1 cellular context compared by ENCODE assay signal in the genomic region with DNA sequence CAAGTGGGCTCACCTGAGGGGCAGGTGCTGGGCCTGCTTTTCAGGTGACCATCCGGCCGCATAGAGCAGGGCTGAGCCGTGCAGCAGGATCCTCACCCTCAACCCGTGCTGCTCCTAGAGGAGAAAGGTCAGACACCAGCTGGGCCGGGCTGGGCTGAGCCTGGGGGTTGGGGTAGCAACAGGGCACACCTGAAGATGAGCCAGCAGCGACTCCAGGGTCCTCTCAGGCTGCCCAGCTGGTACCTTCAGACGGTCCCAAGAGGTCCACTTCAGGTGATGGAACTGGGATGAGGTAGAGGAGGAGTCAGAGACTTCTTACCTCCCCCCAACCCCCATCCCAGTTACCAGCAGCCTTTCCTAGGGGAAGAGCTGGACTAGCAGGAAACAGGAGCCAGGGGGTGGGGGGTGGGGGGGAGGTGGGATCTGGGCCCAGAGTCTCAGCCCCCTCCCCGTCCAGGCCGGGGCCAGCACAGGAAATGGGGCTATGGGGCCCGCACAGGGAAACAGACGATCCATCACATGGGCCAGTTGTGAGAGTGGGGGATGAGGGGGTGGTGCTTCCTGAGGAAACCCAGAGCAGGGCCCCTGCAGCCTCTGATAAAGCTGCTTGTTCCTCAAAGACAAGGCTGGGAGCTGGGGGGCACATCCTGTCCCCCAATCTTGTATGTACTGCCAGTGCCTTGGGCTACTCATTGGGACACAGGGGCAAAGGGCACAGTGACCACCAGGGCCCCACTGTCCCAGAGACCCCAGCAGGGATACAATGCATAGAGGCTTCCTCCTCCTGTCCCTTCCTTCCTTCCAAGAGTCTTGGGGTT.
TF ChIP-seq lines count a peak whose summit lies in the region.

No MANE protein-coding gene starts in this region.

TF ChIP-seq in K562, 482 proteins besides CTCF, POLR2A, EP300 and RAD21 (continued from another document and continues in another):
- no peak for TF ChIP-seq FOXP1 (CRISPR knock-in tag; IDR thresholded peaks at IDR 0.05)
- TF ChIP-seq, protein P1, sequence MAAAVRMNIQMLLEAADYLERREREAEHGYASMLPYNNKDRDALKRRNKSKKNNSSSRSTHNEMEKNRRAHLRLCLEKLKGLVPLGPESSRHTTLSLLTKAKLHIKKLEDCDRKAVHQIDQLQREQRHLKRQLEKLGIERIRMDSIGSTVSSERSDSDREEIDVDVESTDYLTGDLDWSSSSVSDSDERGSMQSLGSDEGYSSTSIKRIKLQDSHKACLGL (CRISPR knock-in tag; IDR thresholded peaks at IDR 0.05; ENCODE audit: borderline replicate concordance, poor library complexity, severe bottlenecking): no peak
- no peak for TF ChIP-seq ZBTB11 (CRISPR knock-in tag; IDR thresholded peaks at IDR 0.05)
- TF ChIP-seq ETV1 (tag; conservative IDR thresholded peaks at IDR 0.05; ENCODE audit: low read depth): peak; percentile 44
- TF ChIP-seq SMARCA4 (IDR thresholded peaks at IDR 0.05): peak; percentile 75
- no peak for TF ChIP-seq CHD4 (IDR thresholded peaks at IDR 0.05; ENCODE audit: insufficient read depth, insufficient replicate concordance, low read depth, low read length, poor library complexity, severe bottlenecking)
- no peak for TF ChIP-seq PCBP1 (IDR thresholded peaks at IDR 0.05; ENCODE audit: low read depth, low read length, poor library complexity, severe bottlenecking)
- TF ChIP-seq ZNF224 (CRISPR knock-in tag; IDR thresholded peaks at IDR 0.05): no peak
- TF ChIP-seq ARID2 (IDR thresholded peaks at IDR 0.05): no peak
- TF ChIP-seq ZMIZ1 (IDR thresholded peaks at IDR 0.05; ENCODE audit: low read depth in 2 of 2, low read length in 2 of 2): peak in 1 of 2 experiments; percentile 56; a peak in 1 of 4 replicates
- TF ChIP-seq STAT5A (IDR thresholded peaks at IDR 0.05; ENCODE audit: borderline replicate concordance, low read length): no peak
- TF ChIP-seq ZNF253 (CRISPR knock-in tag; conservative IDR thresholded peaks at IDR 0.05): no peak
- TF ChIP-seq GTF2A2 (tag; IDR thresholded peaks at IDR 0.05): no peak
- TF ChIP-seq FOXA1 (IDR thresholded peaks at IDR 0.05; ENCODE audit: borderline replicate concordance): no peak
- no peak for TF ChIP-seq ZNF511 (CRISPR knock-in tag; IDR thresholded peaks at IDR 0.05)
- TF ChIP-seq ELF2 (CRISPR knock-in tag; IDR thresholded peaks at IDR 0.05): no peak
- no peak; the same call in 1 of the 2 replicates for TF ChIP-seq ETV5 (CRISPR knock-in tag; IDR thresholded peaks at IDR 0.05; ENCODE audit: low read depth)
- TF ChIP-seq CLOCK (CRISPR knock-in tag; IDR thresholded peaks at IDR 0.05; ENCODE audit: borderline replicate concordance): no peak
- TF ChIP-seq CCAR2 (IDR thresholded peaks at IDR 0.05; ENCODE audit: low read depth, low read length): no peak
- TF ChIP-seq HNRNPUL1 (IDR thresholded peaks at IDR 0.05; ENCODE audit: low read length): no peak
- no peak for TF ChIP-seq U2AF1 (optimal IDR thresholded peaks at IDR 0.05; ENCODE audit: low read depth, low read length)
- TF ChIP-seq BCOR (IDR thresholded peaks at IDR 0.05): no peak
- no peak for TF ChIP-seq TSC22D4 (tag; IDR thresholded peaks at IDR 0.05)
- no peak for TF ChIP-seq KAT2B (IDR thresholded peaks at IDR 0.05; ENCODE audit: low read depth, low read length)
- no peak for TF ChIP-seq ZNF384 (IDR thresholded peaks at IDR 0.05; ENCODE audit: low read depth, low read length)
- no peak for TF ChIP-seq ZNF146 (CRISPR knock-in tag; IDR thresholded peaks at IDR 0.05; ENCODE audit: unreplicated experiment)
- TF ChIP-seq ZNF133 (CRISPR knock-in tag; IDR thresholded peaks at IDR 0.05): no peak
- no peak for TF ChIP-seq PURB (CRISPR knock-in tag; IDR thresholded peaks at IDR 0.05; ENCODE audit: low read depth)
- no peak for TF ChIP-seq TFAM (CRISPR knock-in tag; conservative IDR thresholded peaks at IDR 0.05)
- TF ChIP-seq DLX4 (CRISPR knock-in tag; IDR thresholded peaks at IDR 0.05): no peak
- TF ChIP-seq IFI16 (CRISPR knock-in tag; IDR thresholded peaks at IDR 0.05): no peak
- TF ChIP-seq PRDM10 (IDR thresholded peaks at IDR 0.05; ENCODE audit: partially characterized antibody): no peak
- TF ChIP-seq ZNF175 (CRISPR knock-in tag; IDR thresholded peaks at IDR 0.05; ENCODE audit: low read depth): no peak
- no peak for TF ChIP-seq ARHGAP35 (IDR thresholded peaks at IDR 0.05; ENCODE audit: partially characterized antibody)
- TF ChIP-seq, protein P2, sequence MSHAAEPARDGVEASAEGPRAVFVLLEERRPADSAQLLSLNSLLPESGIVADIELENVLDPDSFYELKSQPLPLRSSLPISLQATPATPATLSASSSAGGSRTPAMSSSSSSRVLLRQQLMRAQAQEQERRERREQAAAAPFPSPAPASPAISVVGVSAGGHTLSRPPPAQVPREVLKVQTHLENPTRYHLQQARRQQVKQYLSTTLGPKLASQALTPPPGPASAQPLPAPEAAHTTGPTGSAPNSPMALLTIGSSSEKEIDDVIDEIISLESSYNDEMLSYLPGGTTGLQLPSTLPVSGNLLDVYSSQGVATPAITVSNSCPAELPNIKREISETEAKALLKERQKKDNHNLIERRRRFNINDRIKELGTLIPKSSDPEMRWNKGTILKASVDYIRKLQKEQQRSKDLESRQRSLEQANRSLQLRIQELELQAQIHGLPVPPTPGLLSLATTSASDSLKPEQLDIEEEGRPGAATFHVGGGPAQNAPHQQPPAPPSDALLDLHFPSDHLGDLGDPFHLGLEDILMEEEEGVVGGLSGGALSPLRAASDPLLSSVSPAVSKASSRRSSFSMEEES (CRISPR knock-in tag; IDR thresholded peaks at IDR 0.05): no peak
- no peak for TF ChIP-seq NELFE (IDR thresholded peaks at IDR 0.05; ENCODE audit: insufficient read depth, insufficient read length)
- TF ChIP-seq, protein P3, sequence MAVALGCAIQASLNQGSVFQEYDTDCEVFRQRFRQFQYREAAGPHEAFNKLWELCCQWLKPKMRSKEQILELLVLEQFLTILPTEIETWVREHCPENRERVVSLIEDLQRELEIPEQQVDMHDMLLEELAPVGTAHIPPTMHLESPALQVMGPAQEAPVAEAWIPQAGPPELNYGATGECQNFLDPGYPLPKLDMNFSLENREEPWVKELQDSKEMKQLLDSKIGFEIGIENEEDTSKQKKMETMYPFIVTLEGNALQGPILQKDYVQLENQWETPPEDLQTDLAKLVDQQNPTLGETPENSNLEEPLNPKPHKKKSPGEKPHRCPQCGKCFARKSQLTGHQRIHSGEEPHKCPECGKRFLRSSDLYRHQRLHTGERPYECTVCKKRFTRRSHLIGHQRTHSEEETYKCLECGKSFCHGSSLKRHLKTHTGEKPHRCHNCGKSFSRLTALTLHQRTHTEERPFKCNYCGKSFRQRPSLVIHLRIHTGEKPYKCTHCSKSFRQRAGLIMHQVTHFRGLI (CRISPR knock-in tag; IDR thresholded peaks at IDR 0.05): no peak
- no peak for TF ChIP-seq LEF1 (IDR thresholded peaks at IDR 0.05)
- TF ChIP-seq GABPA (tag; conservative IDR thresholded peaks at IDR 0.05; ENCODE audit: low read depth): 0 out of 2 replicates have a peak, but pooled peaks have one; percentile 47
- no peak for TF ChIP-seq BDP1 (IDR thresholded peaks at IDR 0.05; ENCODE audit: insufficient read depth, insufficient read length)
